1 cellular context compared by ENCODE assay signal in the genomic region with DNA sequence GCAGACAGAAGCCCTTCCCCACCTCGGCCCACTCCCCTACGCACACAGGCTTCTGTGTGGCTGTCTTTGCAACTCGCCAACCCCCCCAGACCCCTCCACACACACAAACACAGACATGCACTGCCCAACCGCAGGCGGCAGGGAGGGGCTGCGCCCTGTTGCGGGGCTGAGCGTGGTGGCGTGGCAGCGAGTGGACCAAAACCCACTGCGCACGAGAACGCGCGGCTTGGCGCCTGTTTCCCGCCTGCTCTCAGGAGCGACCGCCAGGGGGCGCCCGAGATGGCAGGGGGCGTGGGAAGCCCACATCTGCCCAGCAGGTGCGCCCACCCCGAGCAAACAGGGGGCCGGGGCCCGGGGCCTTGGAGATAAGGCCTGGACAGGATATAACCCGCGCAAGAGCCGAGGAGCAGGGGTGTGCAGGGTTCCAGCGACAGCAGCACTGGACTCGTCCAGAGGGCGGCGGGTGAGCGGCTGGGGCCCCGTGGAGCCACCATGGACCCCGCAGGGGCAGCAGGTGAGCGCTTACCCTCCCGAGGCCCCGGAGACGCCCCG.
TF ChIP-seq lines count a peak whose summit lies in the region.

A gene with protein sequence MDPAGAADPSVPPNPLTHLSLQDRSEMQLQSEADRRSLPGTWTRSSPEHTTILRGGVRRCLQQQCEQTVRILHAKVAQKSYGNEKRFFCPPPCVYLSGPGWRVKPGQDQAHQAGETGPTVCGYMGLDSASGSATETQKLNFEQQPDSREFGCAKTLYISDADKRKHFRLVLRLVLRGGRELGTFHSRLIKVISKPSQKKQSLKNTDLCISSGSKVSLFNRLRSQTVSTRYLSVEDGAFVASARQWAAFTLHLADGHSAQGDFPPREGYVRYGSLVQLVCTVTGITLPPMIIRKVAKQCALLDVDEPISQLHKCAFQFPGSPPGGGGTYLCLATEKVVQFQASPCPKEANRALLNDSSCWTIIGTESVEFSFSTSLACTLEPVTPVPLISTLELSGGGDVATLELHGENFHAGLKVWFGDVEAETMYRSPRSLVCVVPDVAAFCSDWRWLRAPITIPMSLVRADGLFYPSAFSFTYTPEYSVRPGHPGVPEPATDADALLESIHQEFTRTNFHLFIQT (plus strand): TSS at position 410 of the 552 bp plus-strand sequence. CDS start 83 bp downstream, at position 493.

TF ChIP-seq in HepG2, 621 proteins besides CTCF, POLR2A, EP300 and RAD21 (continued from another document and continues in another):
- TF ChIP-seq, protein P1, sequence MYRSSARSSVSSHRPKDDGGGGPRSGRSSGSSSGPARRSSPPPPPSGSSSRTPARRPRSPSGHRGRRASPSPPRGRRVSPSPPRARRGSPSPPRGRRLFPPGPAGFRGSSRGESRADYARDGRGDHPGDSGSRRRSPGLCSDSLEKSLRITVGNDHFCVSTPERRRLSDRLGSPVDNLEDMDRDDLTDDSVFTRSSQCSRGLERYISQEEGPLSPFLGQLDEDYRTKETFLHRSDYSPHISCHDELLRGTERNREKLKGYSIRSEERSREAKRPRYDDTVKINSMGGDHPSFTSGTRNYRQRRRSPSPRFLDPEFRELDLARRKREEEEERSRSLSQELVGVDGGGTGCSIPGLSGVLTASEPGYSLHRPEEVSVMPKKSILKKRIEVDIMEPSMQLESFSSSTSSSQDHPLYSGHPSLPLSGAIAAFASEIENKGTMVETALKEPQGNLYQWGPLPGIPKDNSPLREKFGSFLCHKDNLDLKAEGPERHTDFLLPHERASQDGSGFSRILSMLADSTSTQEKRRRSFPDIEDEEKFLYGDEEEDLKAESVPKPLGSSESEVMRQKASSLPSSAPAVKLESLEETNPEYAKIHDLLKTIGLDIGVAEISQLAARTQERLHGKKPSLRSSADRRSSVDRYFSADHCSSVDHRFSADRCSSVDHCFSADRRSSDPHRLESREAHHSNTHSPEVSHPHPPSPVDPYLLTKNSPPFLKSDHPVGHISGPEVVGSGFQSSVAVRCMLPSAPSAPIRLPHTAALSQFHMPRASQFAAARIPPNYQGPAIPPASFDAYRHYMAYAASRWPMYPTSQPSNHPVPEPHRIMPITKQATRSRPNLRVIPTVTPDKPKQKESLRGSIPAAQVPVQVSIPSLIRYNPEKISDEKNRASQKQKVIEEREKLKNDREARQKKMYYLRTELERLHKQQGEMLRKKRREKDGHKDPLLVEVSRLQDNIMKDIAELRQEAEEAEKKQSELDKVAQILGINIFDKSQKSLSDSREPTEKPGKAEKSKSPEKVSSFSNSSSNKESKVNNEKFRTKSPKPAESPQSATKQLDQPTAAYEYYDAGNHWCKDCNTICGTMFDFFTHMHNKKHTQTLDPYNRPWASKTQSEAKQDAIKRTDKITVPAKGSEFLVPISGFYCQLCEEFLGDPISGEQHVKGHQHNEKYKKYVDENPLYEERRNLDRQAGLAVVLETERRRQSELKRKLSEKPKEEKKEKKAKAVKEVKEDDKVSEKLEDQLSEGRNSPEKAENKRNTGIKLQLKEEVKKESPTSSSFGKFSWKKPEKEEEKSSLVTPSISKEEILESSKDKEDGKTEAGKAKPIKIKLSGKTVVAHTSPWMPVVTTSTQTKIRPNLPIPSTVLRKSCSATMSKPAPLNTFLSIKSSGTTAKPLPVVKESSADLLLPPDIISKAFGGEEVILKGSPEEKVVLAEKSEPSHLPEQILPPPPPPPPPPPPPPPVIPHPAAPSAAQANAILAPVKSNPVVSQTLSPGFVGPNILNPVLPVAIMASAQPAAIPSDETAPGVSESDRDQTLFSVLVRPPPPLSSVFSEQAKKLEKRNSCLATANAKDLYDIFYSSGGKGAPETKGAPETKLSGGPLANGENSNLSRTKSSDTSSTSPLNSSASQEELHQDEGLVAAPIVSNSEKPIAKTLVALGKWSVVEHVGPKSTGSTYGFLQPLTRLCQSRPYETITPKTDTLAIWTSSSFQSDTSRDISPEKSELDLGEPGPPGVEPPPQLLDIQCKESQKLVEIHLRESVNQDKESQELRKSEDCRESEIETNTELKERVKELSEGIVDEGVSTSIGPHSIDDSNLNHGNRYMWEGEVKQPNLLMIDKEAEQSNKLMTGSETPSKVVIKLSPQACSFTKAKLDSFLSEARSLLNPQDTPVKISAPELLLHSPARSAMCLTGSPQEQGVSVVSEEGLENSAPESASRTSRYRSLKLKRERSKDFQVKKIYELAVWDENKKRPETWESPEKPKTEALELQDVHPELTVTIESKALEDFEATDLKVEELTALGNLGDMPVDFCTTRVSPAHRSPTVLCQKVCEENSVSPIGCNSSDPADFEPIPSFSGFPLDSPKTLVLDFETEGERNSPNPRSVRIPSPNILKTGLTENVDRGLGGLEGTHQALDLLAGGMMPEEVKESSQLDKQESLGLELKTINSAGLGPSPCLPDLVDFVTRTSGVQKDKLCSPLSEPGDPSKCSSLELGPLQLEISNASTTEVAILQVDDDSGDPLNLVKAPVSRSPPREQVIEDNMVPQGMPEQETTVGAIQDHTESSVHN (CRISPR knock-in tag; IDR thresholded peaks at IDR 0.05): peak; percentile 88
- TF ChIP-seq ZNF263 (CRISPR knock-in tag; IDR thresholded peaks at IDR 0.05) (peak; percentile 58; the same call in 1 of the 2 replicates), ZNF253 (CRISPR knock-in tag; IDR thresholded peaks at IDR 0.05; ENCODE audit: borderline replicate concordance) (0 out of 2 replicates have a peak, but pooled peaks have one; percentile 33), RCOR2 (CRISPR knock-in tag; IDR thresholded peaks at IDR 0.05) (no peak), ZNF331 (CRISPR knock-in tag; IDR thresholded peaks at IDR 0.05) (no peak), ZNF607 (CRISPR knock-in tag; IDR thresholded peaks at IDR 0.05; ENCODE audit: borderline replicate concordance) (no peak), SSRP1 (CRISPR knock-in tag; IDR thresholded peaks at IDR 0.05) (no peak), MBD4 (IDR thresholded peaks at IDR 0.05; ENCODE audit: borderline replicate concordance, low read length) (no peak), ZNF317 (CRISPR knock-in tag; IDR thresholded peaks at IDR 0.05) (no peak), ZKSCAN5 (CRISPR knock-in tag; IDR thresholded peaks at IDR 0.05) (no peak), ZSCAN12 (CRISPR knock-in tag; IDR thresholded peaks at IDR 0.05) (no peak), STAT5B (CRISPR knock-in tag; IDR thresholded peaks at IDR 0.05) (no peak), ISL2 (CRISPR knock-in tag; IDR thresholded peaks at IDR 0.05) (no peak), NR2F6 (IDR thresholded peaks at IDR 0.05) (no peak), NR2F6 (CRISPR knock-in tag; IDR thresholded peaks at IDR 0.05) (no peak), EED (CRISPR knock-in tag; IDR thresholded peaks at IDR 0.05) (no peak), ZNF264 (CRISPR knock-in tag; IDR thresholded peaks at IDR 0.05) (no peak), REPIN1 (CRISPR knock-in tag; IDR thresholded peaks at IDR 0.05; ENCODE audit: borderline replicate concordance, low read depth) (peak; percentile 41; the same call in 1 of the 2 replicates), ZNF891 (CRISPR knock-in tag; IDR thresholded peaks at IDR 0.05) (no peak), CCDC6 (CRISPR knock-in tag; IDR thresholded peaks at IDR 0.05) (no peak), ZNF430 (CRISPR knock-in tag; IDR thresholded peaks at IDR 0.05) (no peak), KDM2A (CRISPR knock-in tag; IDR thresholded peaks at IDR 0.05; ENCODE audit: borderline replicate concordance, low read depth) (peak; percentile 54; the same call in 1 of the 2 replicates), TCF7L2 (IDR thresholded peaks at IDR 0.05; ENCODE audit: low read depth, low read length) (no peak), SCMH1 (CRISPR knock-in tag; IDR thresholded peaks at IDR 0.05; ENCODE audit: borderline replicate concordance) (no peak), HES4 (CRISPR knock-in tag; IDR thresholded peaks at IDR 0.05; ENCODE audit: borderline replicate concordance) (no peak), HNRNPK (IDR thresholded peaks at IDR 0.05; ENCODE audit: low read depth, low read length, poor library complexity, severe bottlenecking) (peak; percentile 82)
- TF ChIP-seq, protein P2, sequence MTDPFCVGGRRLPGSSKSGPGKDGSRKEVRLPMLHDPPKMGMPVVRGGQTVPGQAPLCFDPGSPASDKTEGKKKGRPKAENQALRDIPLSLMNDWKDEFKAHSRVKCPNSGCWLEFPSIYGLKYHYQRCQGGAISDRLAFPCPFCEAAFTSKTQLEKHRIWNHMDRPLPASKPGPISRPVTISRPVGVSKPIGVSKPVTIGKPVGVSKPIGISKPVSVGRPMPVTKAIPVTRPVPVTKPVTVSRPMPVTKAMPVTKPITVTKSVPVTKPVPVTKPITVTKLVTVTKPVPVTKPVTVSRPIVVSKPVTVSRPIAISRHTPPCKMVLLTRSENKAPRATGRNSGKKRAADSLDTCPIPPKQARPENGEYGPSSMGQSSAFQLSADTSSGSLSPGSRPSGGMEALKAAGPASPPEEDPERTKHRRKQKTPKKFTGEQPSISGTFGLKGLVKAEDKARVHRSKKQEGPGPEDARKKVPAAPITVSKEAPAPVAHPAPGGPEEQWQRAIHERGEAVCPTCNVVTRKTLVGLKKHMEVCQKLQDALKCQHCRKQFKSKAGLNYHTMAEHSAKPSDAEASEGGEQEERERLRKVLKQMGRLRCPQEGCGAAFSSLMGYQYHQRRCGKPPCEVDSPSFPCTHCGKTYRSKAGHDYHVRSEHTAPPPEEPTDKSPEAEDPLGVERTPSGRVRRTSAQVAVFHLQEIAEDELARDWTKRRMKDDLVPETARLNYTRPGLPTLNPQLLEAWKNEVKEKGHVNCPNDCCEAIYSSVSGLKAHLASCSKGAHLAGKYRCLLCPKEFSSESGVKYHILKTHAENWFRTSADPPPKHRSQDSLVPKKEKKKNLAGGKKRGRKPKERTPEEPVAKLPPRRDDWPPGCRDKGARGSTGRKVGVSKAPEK (CRISPR knock-in tag; IDR thresholded peaks at IDR 0.05; ENCODE audit: borderline replicate concordance): 0 out of 2 replicates have a peak, but pooled peaks have one; percentile 91
- TF ChIP-seq, protein P3, sequence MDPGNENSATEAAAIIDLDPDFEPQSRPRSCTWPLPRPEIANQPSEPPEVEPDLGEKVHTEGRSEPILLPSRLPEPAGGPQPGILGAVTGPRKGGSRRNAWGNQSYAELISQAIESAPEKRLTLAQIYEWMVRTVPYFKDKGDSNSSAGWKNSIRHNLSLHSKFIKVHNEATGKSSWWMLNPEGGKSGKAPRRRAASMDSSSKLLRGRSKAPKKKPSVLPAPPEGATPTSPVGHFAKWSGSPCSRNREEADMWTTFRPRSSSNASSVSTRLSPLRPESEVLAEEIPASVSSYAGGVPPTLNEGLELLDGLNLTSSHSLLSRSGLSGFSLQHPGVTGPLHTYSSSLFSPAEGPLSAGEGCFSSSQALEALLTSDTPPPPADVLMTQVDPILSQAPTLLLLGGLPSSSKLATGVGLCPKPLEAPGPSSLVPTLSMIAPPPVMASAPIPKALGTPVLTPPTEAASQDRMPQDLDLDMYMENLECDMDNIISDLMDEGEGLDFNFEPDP (CRISPR knock-in tag; conservative IDR thresholded peaks at IDR 0.05): no peak
- TF ChIP-seq, protein P4, sequence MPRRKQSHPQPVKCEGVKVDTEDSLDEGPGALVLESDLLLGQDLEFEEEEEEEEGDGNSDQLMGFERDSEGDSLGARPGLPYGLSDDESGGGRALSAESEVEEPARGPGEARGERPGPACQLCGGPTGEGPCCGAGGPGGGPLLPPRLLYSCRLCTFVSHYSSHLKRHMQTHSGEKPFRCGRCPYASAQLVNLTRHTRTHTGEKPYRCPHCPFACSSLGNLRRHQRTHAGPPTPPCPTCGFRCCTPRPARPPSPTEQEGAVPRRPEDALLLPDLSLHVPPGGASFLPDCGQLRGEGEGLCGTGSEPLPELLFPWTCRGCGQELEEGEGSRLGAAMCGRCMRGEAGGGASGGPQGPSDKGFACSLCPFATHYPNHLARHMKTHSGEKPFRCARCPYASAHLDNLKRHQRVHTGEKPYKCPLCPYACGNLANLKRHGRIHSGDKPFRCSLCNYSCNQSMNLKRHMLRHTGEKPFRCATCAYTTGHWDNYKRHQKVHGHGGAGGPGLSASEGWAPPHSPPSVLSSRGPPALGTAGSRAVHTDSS (CRISPR knock-in tag; conservative IDR thresholded peaks at IDR 0.05): no peak
- TF ChIP-seq, protein P5, sequence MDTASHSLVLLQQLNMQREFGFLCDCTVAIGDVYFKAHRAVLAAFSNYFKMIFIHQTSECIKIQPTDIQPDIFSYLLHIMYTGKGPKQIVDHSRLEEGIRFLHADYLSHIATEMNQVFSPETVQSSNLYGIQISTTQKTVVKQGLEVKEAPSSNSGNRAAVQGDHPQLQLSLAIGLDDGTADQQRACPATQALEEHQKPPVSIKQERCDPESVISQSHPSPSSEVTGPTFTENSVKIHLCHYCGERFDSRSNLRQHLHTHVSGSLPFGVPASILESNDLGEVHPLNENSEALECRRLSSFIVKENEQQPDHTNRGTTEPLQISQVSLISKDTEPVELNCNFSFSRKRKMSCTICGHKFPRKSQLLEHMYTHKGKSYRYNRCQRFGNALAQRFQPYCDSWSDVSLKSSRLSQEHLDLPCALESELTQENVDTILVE (CRISPR knock-in tag; IDR thresholded peaks at IDR 0.05): no peak
- TF ChIP-seq, protein P6, sequence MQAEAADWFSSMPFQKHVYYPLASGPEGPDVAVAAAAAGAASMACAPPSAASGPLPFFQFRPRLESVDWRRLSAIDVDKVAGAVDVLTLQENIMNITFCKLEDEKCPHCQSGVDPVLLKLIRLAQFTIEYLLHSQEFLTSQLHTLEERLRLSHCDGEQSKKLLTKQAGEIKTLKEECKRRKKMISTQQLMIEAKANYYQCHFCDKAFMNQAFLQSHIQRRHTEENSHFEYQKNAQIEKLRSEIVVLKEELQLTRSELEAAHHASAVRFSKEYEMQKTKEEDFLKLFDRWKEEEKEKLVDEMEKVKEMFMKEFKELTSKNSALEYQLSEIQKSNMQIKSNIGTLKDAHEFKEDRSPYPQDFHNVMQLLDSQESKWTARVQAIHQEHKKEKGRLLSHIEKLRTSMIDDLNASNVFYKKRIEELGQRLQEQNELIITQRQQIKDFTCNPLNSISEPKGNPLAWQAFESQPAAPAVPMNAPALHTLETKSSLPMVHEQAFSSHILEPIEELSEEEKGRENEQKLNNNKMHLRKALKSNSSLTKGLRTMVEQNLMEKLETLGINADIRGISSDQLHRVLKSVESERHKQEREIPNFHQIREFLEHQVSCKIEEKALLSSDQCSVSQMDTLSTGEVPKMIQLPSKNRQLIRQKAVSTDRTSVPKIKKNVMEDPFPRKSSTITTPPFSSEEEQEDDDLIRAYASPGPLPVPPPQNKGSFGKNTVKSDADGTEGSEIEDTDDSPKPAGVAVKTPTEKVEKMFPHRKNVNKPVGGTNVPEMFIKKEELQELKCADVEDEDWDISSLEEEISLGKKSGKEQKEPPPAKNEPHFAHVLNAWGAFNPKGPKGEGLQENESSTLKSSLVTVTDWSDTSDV (CRISPR knock-in tag; IDR thresholded peaks at IDR 0.05): no peak
- TF ChIP-seq, protein P7, sequence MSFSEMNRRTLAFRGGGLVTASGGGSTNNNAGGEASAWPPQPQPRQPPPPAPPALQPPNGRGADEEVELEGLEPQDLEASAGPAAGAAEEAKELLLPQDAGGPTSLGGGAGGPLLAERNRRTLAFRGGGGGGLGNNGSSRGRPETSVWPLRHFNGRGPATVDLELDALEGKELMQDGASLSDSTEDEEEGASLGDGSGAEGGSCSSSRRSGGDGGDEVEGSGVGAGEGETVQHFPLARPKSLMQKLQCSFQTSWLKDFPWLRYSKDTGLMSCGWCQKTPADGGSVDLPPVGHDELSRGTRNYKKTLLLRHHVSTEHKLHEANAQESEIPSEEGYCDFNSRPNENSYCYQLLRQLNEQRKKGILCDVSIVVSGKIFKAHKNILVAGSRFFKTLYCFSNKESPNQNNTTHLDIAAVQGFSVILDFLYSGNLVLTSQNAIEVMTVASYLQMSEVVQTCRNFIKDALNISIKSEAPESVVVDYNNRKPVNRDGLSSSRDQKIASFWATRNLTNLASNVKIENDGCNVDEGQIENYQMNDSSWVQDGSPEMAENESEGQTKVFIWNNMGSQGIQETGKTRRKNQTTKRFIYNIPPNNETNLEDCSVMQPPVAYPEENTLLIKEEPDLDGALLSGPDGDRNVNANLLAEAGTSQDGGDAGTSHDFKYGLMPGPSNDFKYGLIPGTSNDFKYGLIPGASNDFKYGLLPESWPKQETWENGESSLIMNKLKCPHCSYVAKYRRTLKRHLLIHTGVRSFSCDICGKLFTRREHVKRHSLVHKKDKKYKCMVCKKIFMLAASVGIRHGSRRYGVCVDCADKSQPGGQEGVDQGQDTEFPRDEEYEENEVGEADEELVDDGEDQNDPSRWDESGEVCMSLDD (CRISPR knock-in tag; IDR thresholded peaks at IDR 0.05; ENCODE audit: borderline replicate concordance): no peak
